In the genomic region with DNA sequence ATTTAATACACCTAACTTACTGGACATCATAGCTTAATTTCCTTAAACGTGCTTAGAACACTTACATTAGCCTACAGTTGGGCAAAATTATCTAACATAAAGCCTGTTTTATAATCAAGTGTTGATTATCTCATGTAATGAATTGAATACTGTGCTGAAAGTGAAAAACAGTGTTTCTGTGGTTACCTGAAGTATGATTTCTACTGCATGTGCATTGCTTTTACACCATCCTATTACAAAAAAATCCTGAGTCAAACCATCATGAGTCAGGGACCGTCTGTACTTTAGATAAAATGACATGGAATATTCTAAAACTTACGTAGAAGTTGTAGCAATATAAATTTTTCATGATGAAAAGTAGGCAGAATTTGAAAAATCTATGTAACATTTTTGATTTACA, we compare ENCODE assay signal across 26 cellular contexts.
"Had no signal": no experiment of that assay in that cellular context is flagged by ENCODE, and none has a peak within 500 bp of the region (broad histone marks: within the 10 kb centered on the region; RNA-seq: fewer than 3 reads in every experiment).

No MANE protein-coding gene starts in this region.

- H3K9ac ChIP-seq: parathyroid adenoma had no signal

- H3K27me3 ChIP-seq: colonic mucosa, gastrocnemius medialis, heart left ventricle, hepatocyte, neutrophil, right lobe of liver, transverse colon, upper lobe of right lung had no signal

- H3K4me3 ChIP-seq: colonic mucosa, gastrocnemius medialis, heart left ventricle, hepatocyte, lung, mucosa of descending colon, right lobe of liver, thoracic aorta, transverse colon, upper lobe of right lung had no signal

- H3K4me1 ChIP-seq: colonic mucosa, parathyroid adenoma had no signal

- H3K36me3 ChIP-seq: thoracic aorta had no signal

- DNase-seq: colonic mucosa; effector CD8-positive, alpha-beta T cell; endodermal cell; foreskin fibroblast; gastrocnemius medialis; heart left ventricle; kidney; mesenchymal stem cell; mucosa of descending colon; naive B cell; right lobe of liver; small intestine; stimulated activated CD4-positive, alpha-beta T cell treated with anti-CD3 and anti-CD28 coated beads, Interleukin-15, amount 100 ng/mL, for 24 hours; stimulated activated CD4-positive, alpha-beta T cell treated with anti-CD3 and anti-CD28 coated beads, Interleukin-2, amount 100 ng/mL, for 48 hours; stimulated activated naive B cell treated with anti-CD40 and anti-IgM and Interleukin-4, amounts not matched to agents 10 μg/mL and 1 μg/mL and 100 μg/mL, for 72 hours; transverse colon; upper lobe of right lung had no signal

- ATAC-seq: esophagus mucosa; left lobe of liver; mucosa of descending colon; natural killer cell treated with Interleukin-12 subunit alpha and Interleukin-12 subunit beta and Interleukin-15 and Interleukin-18, amount 100 ng/mL, for 72 hours; right lobe of liver; stimulated activated naive B cell treated with anti-CD40 and anti-IgM and Interleukin-4, amounts not matched to agents 10 μg/mL and 1 μg/mL and 100 μg/mL, for 72 hours; upper lobe of right lung had no signal

- H3K79me2 ChIP-seq: parathyroid adenoma had no signal

- H3K4me2 ChIP-seq: hepatocyte had no signal

- H3K27ac ChIP-seq: colonic mucosa, epithelial cell of prostate, heart left ventricle, hepatocyte, neutrophil, parathyroid adenoma, right lobe of liver, thoracic aorta, transverse colon, upper lobe of right lung had no signal

- H2AFZ ChIP-seq: hepatocyte, parathyroid adenoma had no signal

- H3K9me3 ChIP-seq: colonic mucosa, gastrocnemius medialis, heart left ventricle, mucosa of descending colon, neutrophil, right lobe of liver, thoracic aorta, transverse colon, upper lobe of right lung had no signal
